In genomic region chr19:511101-511841, GRCh38 we compare ENCODE assay signal across 1 cellular context.
TF ChIP-seq lines count a peak whose summit lies in the region.

No MANE protein-coding gene starts in this region.

TF ChIP-seq in H1, 55 proteins besides CTCF, POLR2A, EP300 and RAD21:
- TF ChIP-seq POLR2AphosphoS5 (IDR thresholded peaks at IDR 0.05; ENCODE audit: low read depth, low read length) = no peak
- TF ChIP-seq CREB1 (IDR thresholded peaks at IDR 0.05) = peak; percentile 72
- TF ChIP-seq CTBP2 (IDR thresholded peaks at IDR 0.05; ENCODE audit: borderline replicate concordance, insufficient read depth, insufficient read length, low read length) = peak; percentile 84
